In the genomic region with DNA sequence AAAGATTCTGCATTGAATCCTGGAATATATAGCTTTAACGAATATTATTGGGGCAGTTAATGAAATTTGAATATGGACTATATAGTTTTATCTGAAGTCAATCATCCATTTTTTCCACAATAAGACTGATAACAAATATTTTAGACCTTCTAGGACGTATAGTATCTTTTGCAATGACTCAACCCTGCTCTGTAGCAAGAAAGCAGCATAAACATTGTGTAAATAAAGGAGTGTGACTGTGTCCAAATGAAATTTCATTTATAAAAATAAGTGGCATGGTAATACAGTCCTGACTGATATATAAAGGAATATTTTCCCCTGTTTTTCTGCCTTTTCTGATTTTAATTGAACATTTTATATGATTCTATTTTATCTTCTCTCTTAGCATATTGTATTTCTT, we compare ENCODE assay signal across 21 cellular contexts.
"Had no signal": no experiment of that assay in that cellular context is flagged by ENCODE, and none has a peak within 500 bp of the region (broad histone marks: within the 10 kb centered on the region; RNA-seq: fewer than 3 reads in every experiment).

No MANE protein-coding gene starts in this region.

- H3K27me3 Mint-ChIP-seq: memory B cell; natural killer cell treated with Interleukin-12 subunit alpha and Interleukin-12 subunit beta and Interleukin-15 and Interleukin-18, amount 100 ng/mL, for 72 hours; progenitor cell of endocrine pancreas; type B pancreatic cell had no signal

- H3K36me3 Mint-ChIP-seq: immature natural killer cell; memory B cell; natural killer cell treated with Interleukin-12 subunit alpha and Interleukin-12 subunit beta and Interleukin-15 and Interleukin-18, amount 100 ng/mL, for 72 hours; type B pancreatic cell had no signal

- H3K9me3 ChIP-seq: gastrocnemius medialis, left ventricle myocardium inferior, lower lobe of right lung, pancreas had no signal

- DNase-seq: dermis blood vessel endothelial cell; erythroblast; gastrocnemius medialis; glutamatergic neuron; immature natural killer cell; kidney; left cardiac atrium; left ventricle myocardium inferior; lower lobe of right lung; midbrain; occipital lobe; pancreas; right cardiac atrium; small intestine; stimulated activated CD4-positive, alpha-beta T cell treated with anti-CD3 and anti-CD28 coated beads, Interleukin-2, amount 100 ng/mL, for 48 hours; stimulated activated naive CD4-positive, alpha-beta T cell treated with Interleukin-2 at 50 U/mL for 16 hours had no signal

- H3K27ac Mint-ChIP-seq: immature natural killer cell; memory B cell; natural killer cell treated with Interleukin-12 subunit alpha and Interleukin-12 subunit beta and Interleukin-15 and Interleukin-18, amount 100 ng/mL, for 72 hours; progenitor cell of endocrine pancreas; type B pancreatic cell had no signal

- H3K4me3 ChIP-seq: gastrocnemius medialis, left ventricle myocardium inferior, lower lobe of right lung, pancreas had no signal

- H3K27me3 ChIP-seq: gastrocnemius medialis, pancreas had no signal

- ATAC-seq: gastrocnemius medialis; left cardiac atrium; lower lobe of right lung; natural killer cell treated with Interleukin-12 subunit alpha and Interleukin-12 subunit beta and Interleukin-15 and Interleukin-18, amount 100 ng/mL, for 72 hours; pancreas; right cardiac atrium had no signal

- H3K4me1 ChIP-seq: gastrocnemius medialis, left ventricle myocardium inferior, lower lobe of right lung, pancreas had no signal

- FAIRE-seq: pancreas, small intestine, urothelium cell line had no signal

- H3K9me3 Mint-ChIP-seq: memory B cell, type B pancreatic cell had no signal

- H3K27ac ChIP-seq: gastrocnemius medialis, left ventricle myocardium inferior, lower lobe of right lung, pancreas had no signal

- H3K4me1 Mint-ChIP-seq: immature natural killer cell, memory B cell had no signal

- H3K36me3 ChIP-seq: gastrocnemius medialis, left ventricle myocardium inferior, lower lobe of right lung, pancreas had no signal

- H3K4me3 Mint-ChIP-seq: immature natural killer cell; memory B cell; natural killer cell treated with Interleukin-12 subunit alpha and Interleukin-12 subunit beta and Interleukin-15 and Interleukin-18, amount 100 ng/mL, for 72 hours; type B pancreatic cell had no signal
